9 cellular contexts compared by ENCODE assay signal in genomic region chr1:21939650-21940374, GRCh38. TPM values are rescaled to one million over a fixed set of nuclear protein-coding genes. Genes with fewer than 3 reads are reported as not detected.
DNase-seq lines count a peak whose midpoint lies in the region; TF ChIP-seq lines count a peak whose summit lies in the region.
"Had no signal": no experiment of that assay in that cellular context is flagged by ENCODE, and none has a peak within 500 bp of the region (broad histone marks: within the 10 kb centered on the region; RNA-seq: fewer than 3 reads in every experiment).

No MANE protein-coding gene starts in this region.

- peak; percentile 88 for DNase-seq in DMS 273 (lab: John Stamatoyannopoulos, UW; ENCODE audit: unreplicated experiment)
- peak; percentile 16 for DNase-seq in NCI-H446 treated with DMSO at 0.1 percent for 48 hours (lab: John Stamatoyannopoulos, UW)
- DNase-seq in coronary artery (ENCODE audit: low spot score), result peak; percentile 97
- peak; percentile 98 for DNase-seq in lung microvascular endothelial cell (ENCODE audit: low read depth in 2 of 2)
- DNase-seq in ureter (ENCODE audit: low spot score), result peak; percentile 85
- no peak for DNase-seq in stimulated activated CD4-positive, alpha-beta T cell treated with anti-CD3 and anti-CD28 coated beads, Interleukin-4, amount 100 ng/mL, for 1 hour
- no peak for DNase-seq in activated CD4-positive, alpha-beta T cell treated with anti-CD3 and anti-CD28 coated beads, Interleukin-2, amount 50 U/mL, for 48 hours
- no peak for DNase-seq in NCI-H2107 treated with DMSO at 0.1 percent for 48 hours (lab: John Stamatoyannopoulos, UW; ENCODE audit: unreplicated experiment)

- H3K4me3 ChIP-seq in coronary artery, result no peak overlapping the region

- peak overlapping the region; percentile 85 to 99 for H3K27ac ChIP-seq in coronary artery

- peak; percentile 24 for TF ChIP-seq CTCF in coronary artery (IDR thresholded peaks at IDR 0.05)

RNA-seq across cellular contexts. Expression of gene HSPG2, which starts 2.7 kb away (rescaled TPM):
- total RNA-seq in lung microvascular endothelial cell, result 250 and 367 TPM in 2 replicates
- 298 TPM for total RNA-seq in ureter

RNA-seq across cellular contexts. Expression of gene CELA3B, which starts 37.0 kb away (rescaled TPM):
- under 0.01 TPM in 1 of 2 replicates, not detected in the other for total RNA-seq in lung microvascular endothelial cell
- not detected for total RNA-seq in ureter
- total RNA-seq: mononuclear cell had no signal

Comparison
In these comparisons a context has a peak if more than half of its experiments do, and no peak if none do; other contexts are left out.
1. DNase-seq: peak in DMS 273 (single experiment), NCI-H446 treated with DMSO at 0.1 percent for 48 hours (single experiment), coronary artery (single experiment), lung microvascular endothelial cell (2 of 2) and ureter (single experiment); none in stimulated activated CD4-positive, alpha-beta T cell treated with anti-CD3 and anti-CD28 coated beads, Interleukin-4, amount 100 ng/mL, for 1 hour (single experiment), activated CD4-positive, alpha-beta T cell treated with anti-CD3 and anti-CD28 coated beads, Interleukin-2, amount 50 U/mL, for 48 hours (0 of 2) and NCI-H2107 treated with DMSO at 0.1 percent for 48 hours (single experiment).